Comparison of ENCODE assay signal across 8 cellular contexts in genomic region chr1:224106568-224107281, GRCh38. TPM values are rescaled to one million over a fixed set of nuclear protein-coding genes. Genes with fewer than 3 reads are reported as not detected.
DNase-seq lines count a peak whose midpoint lies in the region; ATAC-seq and TF ChIP-seq lines count a peak whose summit lies in the region.
"Had no signal": no experiment of that assay in that cellular context is flagged by ENCODE, and none has a peak within 500 bp of the region (broad histone marks: within the 10 kb centered on the region; RNA-seq: fewer than 3 reads in every experiment).

No MANE protein-coding gene starts in this region.

- H3K36me3 Mint-ChIP-seq in endodermal cell (ENCODE audit: low read depth), result no peaks in the 10 kb centered on the region
- H3K36me3 Mint-ChIP-seq: activated naive CD4-positive, alpha-beta T cell treated with anti-CD3 and anti-CD28 coated beads, Interleukin-2, amount 50 U/mL, for 72 hours had no signal

- H3K4me1 ChIP-seq in Peyer's patch (no peaks in the 10 kb centered on the region), endodermal cell (ENCODE audit: control insufficient read depth, insufficient read depth, low read length) (no peaks in the 10 kb centered on the region), neuron (ENCODE audit: insufficient read depth, low read length) (no peaks in the 10 kb centered on the region)

- ATAC-seq in GM19463 (IDR thresholded peaks at IDR 0.05; ENCODE audit: unreplicated experiment), result peak; percentile 72

- 53 to 64% methylated on average over 3 to 5 of the region's 5 CpGs for WGBS in endodermal cell (ENCODE audit: insufficient coverage in 1 of 2, insufficient read length in 1 of 2), 2 experiments

- no peak overlapping the region for H3K4me3 ChIP-seq in Peyer's patch
- H3K4me3 ChIP-seq in endodermal cell (ENCODE audit: low read length), result no peak overlapping the region
- no peak overlapping the region for H3K4me3 ChIP-seq in neuron (ENCODE audit: low read length)

- peak in 4 of 6 experiments; percentile 25 to 56 (median 40) for TF ChIP-seq CTCF in Peyer's patch (IDR thresholded peaks at IDR 0.05)
- peak; percentile 72 for TF ChIP-seq CTCF in endodermal cell (conservative IDR thresholded peaks at IDR 0.05)

- no peak overlapping the region for H3K9ac ChIP-seq in endodermal cell (ENCODE audit: extremely low read depth, low read length, poor library complexity, severe bottlenecking)

- H3K4me3 Mint-ChIP-seq in endodermal cell, result no peak overlapping the region

- H3K4me1 Mint-ChIP-seq in endodermal cell, result peaks cover 5% of the 10 kb centered on the region

- no peak overlapping the region for H3K27ac ChIP-seq in Peyer's patch
- no peak overlapping the region for H3K27ac ChIP-seq in endodermal cell (ENCODE audit: low read depth, low read length)

- TF ChIP-seq POLR2A in Peyer's patch (IDR thresholded peaks at IDR 0.05), result no peak

- H3K9me3 Mint-ChIP-seq in endodermal cell, result no peaks in the 10 kb centered on the region
- H3K9me3 Mint-ChIP-seq: activated naive CD4-positive, alpha-beta T cell treated with anti-CD3 and anti-CD28 coated beads, Interleukin-2, amount 50 U/mL, for 72 hours had no signal

- peak overlapping the region; percentile 42 for H2AFZ ChIP-seq in neuron (ENCODE audit: low read depth, low read length)

- no peak overlapping the region for H3K27ac Mint-ChIP-seq in endodermal cell
- H3K27ac Mint-ChIP-seq: activated naive CD4-positive, alpha-beta T cell treated with anti-CD3 and anti-CD28 coated beads, Interleukin-2, amount 50 U/mL, for 72 hours had no signal

- no peaks in the 10 kb centered on the region for H3K36me3 ChIP-seq in Peyer's patch
- H3K36me3 ChIP-seq in endodermal cell (ENCODE audit: control insufficient read depth, insufficient read depth, low read length), result no peaks in the 10 kb centered on the region
- H3K36me3 ChIP-seq in neuron (ENCODE audit: insufficient read depth, low read length), result no peaks in the 10 kb centered on the region

- no peaks in the 10 kb centered on the region for H3K27me3 ChIP-seq in Peyer's patch
- H3K27me3 ChIP-seq in endodermal cell (ENCODE audit: control insufficient read depth, insufficient read depth, low read length, poor library complexity, severe bottlenecking), result no peaks in the 10 kb centered on the region
- H3K27me3 ChIP-seq in neuron (ENCODE audit: insufficient read depth, low read length), result peaks cover 2% of the 10 kb centered on the region

- peaks cover 5% of the 10 kb centered on the region for H3K27me3 Mint-ChIP-seq in endodermal cell (ENCODE audit: insufficient read depth)

- H3K9me3 ChIP-seq in Peyer's patch (no peaks in the 10 kb centered on the region), endodermal cell (ENCODE audit: control insufficient read depth, low read length) (no peaks in the 10 kb centered on the region), neuron (ENCODE audit: low read length) (no peaks in the 10 kb centered on the region)

- DNase-seq in ELF-1 (ENCODE audit: low read depth, low spot score), result peak; percentile 53
- DNase-seq in HUDEP-2 (lab: John Stamatoyannopoulos, UW; ENCODE audit: unreplicated experiment in 76 of 76), result peak in 50 of 76 experiments; percentile 1 to 60 (median 22)
- peak in 2 of 3 donors; percentile 49 to 51 for DNase-seq in Peyer's patch
- DNase-seq in endodermal cell, result peak; percentile 73
- no peak for DNase-seq in mesenteric fat pad (ENCODE audit: low spot score)

RNA-seq across cellular contexts. Expression of gene FBXO28, which starts 7.2 kb away (rescaled TPM):
- 10 to 100 TPM; 20.5 to 34.0 (median 28.5) TPM for total RNA-seq in Peyer's patch
- 10 to 100 TPM; 33.2 to 40.1 TPM for total RNA-seq in endodermal cell
- 24.4 TPM for polyA plus RNA-seq in endodermal cell (2013, experiment 1 of 2)
- polyA plus RNA-seq in endodermal cell (2013, experiment 2 of 2), result 22.0 TPM
- total RNA-seq in mesenteric fat pad, result 35.2 TPM
